In genomic region chr21:30615199-30615598, GRCh38 we compare ENCODE assay signal across 10 cellular contexts. TPM values are rescaled to one million over a fixed set of nuclear protein-coding genes. Genes with fewer than 3 reads are reported as not detected.
"Had no signal": no experiment of that assay in that cellular context is flagged by ENCODE, and none has a peak within 500 bp of the region (broad histone marks: within the 10 kb centered on the region; RNA-seq: fewer than 3 reads in every experiment).

No MANE protein-coding gene starts in this region.

- DNase-seq: H9, HCEC 1CT, IMR-90, KG1 had no signal

- ATAC-seq: GM23338, K562 had no signal

- H3K4me2 ChIP-seq: GM23338 had no signal

- H3K4me3 ChIP-seq: GM23338, K562 had no signal

- H2AFZ ChIP-seq: GM23338 had no signal

- H3K4me1 Mint-ChIP-seq: GM23338, H9 had no signal

- H3K27ac Mint-ChIP-seq: GM23338, H9 had no signal

- FAIRE-seq: H1, H54, HTR-8/SVneo, K562 had no signal

- H3K4me3 Mint-ChIP-seq: GM23338, H9 had no signal

RNA-seq across cellular contexts. Expression of gene KRTAP20-1, which starts 1.0 kb away (rescaled TPM):
- total RNA-seq: GM23338, H1, H9, HT-29, IMR-90, K562 had no signal
- polyA plus RNA-seq: GM23338, H1, IMR-90, K562 had no signal

RNA-seq across cellular contexts. Expression of gene KRTAP6-1, which starts 1.5 kb away (rescaled TPM):
- total RNA-seq: GM23338, H1, H9, HT-29, IMR-90, K562 had no signal
- polyA plus RNA-seq: GM23338, H1, IMR-90, K562 had no signal

RNA-seq across cellular contexts. Expression of gene KRTAP20-4, which starts 5.2 kb away (rescaled TPM):
- total RNA-seq: GM23338, H1, H9, HT-29, IMR-90, K562 had no signal
- polyA plus RNA-seq: GM23338, H1, IMR-90, K562 had no signal

RNA-seq across cellular contexts. Expression of gene KRTAP22-1, which starts 14.3 kb away (rescaled TPM):
- total RNA-seq: GM23338, H1, H9, HT-29, IMR-90, K562 had no signal
- polyA plus RNA-seq: GM23338, H1, IMR-90, K562 had no signal

RNA-seq across cellular contexts. Expression of gene KRTAP6-2, which starts 16.5 kb away (rescaled TPM):
- total RNA-seq: GM23338, H1, H9, HT-29, IMR-90, K562 had no signal
- polyA plus RNA-seq: GM23338, H1, IMR-90, K562 had no signal
